ENCODE assay signal across 10 cellular contexts in genomic region chr22:18543400-18543799, GRCh38. TPM values are rescaled to one million over a fixed set of nuclear protein-coding genes. Genes with fewer than 3 reads are reported as not detected.
"Had no signal": no experiment of that assay in that cellular context is flagged by ENCODE, and none has a peak within 500 bp of the region (broad histone marks: within the 10 kb centered on the region; RNA-seq: fewer than 3 reads in every experiment).

No MANE protein-coding gene starts in this region.

RNA-seq across cellular contexts. Expression of gene TMEM191B, which starts 15.8 kb away (rescaled TPM):
- total RNA-seq: ascending aorta had no signal

RNA-seq across cellular contexts. Expression of gene GGTLC3, which starts 25.4 kb away (rescaled TPM):
- total RNA-seq: activated CD4-positive, alpha-beta memory T cell treated with anti-CD3 and anti-CD28 coated beads, Interleukin-2, amount 10 ng/mL, durations not matched to agents 7 days and 5 days; activated CD4-positive, alpha-beta T cell treated with anti-CD3 and anti-CD28 coated beads for 36 hours; activated CD4-positive, alpha-beta T cell treated with anti-CD3 and anti-CD28 coated beads, Interleukin-2, amount 10 ng/mL, durations not matched to agents 7 days and 5 days; activated CD8-positive, alpha-beta memory T cell treated with anti-CD3 and anti-CD28 coated beads, Interleukin-2, amount 10 ng/mL, durations not matched to agents 7 days and 5 days; activated CD8-positive, alpha-beta T cell treated with anti-CD3 and anti-CD28 coated beads, Interleukin-2, amount 10 ng/mL, durations not matched to agents 7 days and 5 days; activated naive CD8-positive, alpha-beta T cell treated with anti-CD3 and anti-CD28 coated beads, Interleukin-2, amount 10 ng/mL, durations not matched to agents 7 days and 5 days; activated T-helper 2 cell treated with anti-CD3 and anti-CD28 coated beads, Interferon-gamma antibody, Interleukin-2, Interleukin-4, amounts not matched to agents 10 μg/mL and 5 μg/mL and 100 μg/mL, durations not matched to agents 14 hours and 24 hours and 36 hours; ascending aorta; bronchial epithelial cell had no signal
- polyA plus RNA-seq: adipose tissue had no signal
